3 cellular contexts compared by ENCODE assay signal in genomic region chr1:205045146-205045545, GRCh38.
TF ChIP-seq lines count a peak whose summit lies in the region.

No MANE protein-coding gene starts in this region.

TF ChIP-seq in liver, 16 proteins besides CTCF, POLR2A, EP300 and RAD21:
- TF ChIP-seq MAX (IDR thresholded peaks at IDR 0.05) (peak; percentile 69), ATF3 (IDR thresholded peaks at IDR 0.05) (no peak), JUND (IDR thresholded peaks at IDR 0.05) (no peak)

TF ChIP-seq in HepG2, 621 proteins besides CTCF, POLR2A, EP300 and RAD21:
- TF ChIP-seq TCF7L2 (IDR thresholded peaks at IDR 0.05; ENCODE audit: low read depth, low read length) (no peak), HNRNPH1 (optimal IDR thresholded peaks at IDR 0.05; ENCODE audit: low read depth, low read length) (no peak), SMYD3 (CRISPR knock-in tag; IDR thresholded peaks at IDR 0.05) (no peak), NR2F2 (IDR thresholded peaks at IDR 0.05; ENCODE audit: borderline replicate concordance, low read depth) (no peak)

TF ChIP-seq in SK-N-SH, 30 proteins besides CTCF, POLR2A, EP300 and RAD21:
- TF ChIP-seq TAF1 (IDR thresholded peaks at IDR 0.05; ENCODE audit: borderline replicate concordance, low read depth, low read length) (no peak), USF1 (IDR thresholded peaks at IDR 0.05; ENCODE audit: borderline replicate concordance, low read depth) (no peak), SMC3 (IDR thresholded peaks at IDR 0.05; ENCODE audit: low read depth, low read length) (no peak), YY1 (IDR thresholded peaks at IDR 0.05; ENCODE audit: low read depth) (no peak), SIN3A (IDR thresholded peaks at IDR 0.05; ENCODE audit: borderline replicate concordance, low read depth, low read length) (no peak), MXI1 (IDR thresholded peaks at IDR 0.05; ENCODE audit: low read depth, low read length) (no peak), TEAD4 (IDR thresholded peaks at IDR 0.05; ENCODE audit: borderline replicate concordance, insufficient read depth) (no peak)
